8 cellular contexts compared by ENCODE assay signal in the genomic region with DNA sequence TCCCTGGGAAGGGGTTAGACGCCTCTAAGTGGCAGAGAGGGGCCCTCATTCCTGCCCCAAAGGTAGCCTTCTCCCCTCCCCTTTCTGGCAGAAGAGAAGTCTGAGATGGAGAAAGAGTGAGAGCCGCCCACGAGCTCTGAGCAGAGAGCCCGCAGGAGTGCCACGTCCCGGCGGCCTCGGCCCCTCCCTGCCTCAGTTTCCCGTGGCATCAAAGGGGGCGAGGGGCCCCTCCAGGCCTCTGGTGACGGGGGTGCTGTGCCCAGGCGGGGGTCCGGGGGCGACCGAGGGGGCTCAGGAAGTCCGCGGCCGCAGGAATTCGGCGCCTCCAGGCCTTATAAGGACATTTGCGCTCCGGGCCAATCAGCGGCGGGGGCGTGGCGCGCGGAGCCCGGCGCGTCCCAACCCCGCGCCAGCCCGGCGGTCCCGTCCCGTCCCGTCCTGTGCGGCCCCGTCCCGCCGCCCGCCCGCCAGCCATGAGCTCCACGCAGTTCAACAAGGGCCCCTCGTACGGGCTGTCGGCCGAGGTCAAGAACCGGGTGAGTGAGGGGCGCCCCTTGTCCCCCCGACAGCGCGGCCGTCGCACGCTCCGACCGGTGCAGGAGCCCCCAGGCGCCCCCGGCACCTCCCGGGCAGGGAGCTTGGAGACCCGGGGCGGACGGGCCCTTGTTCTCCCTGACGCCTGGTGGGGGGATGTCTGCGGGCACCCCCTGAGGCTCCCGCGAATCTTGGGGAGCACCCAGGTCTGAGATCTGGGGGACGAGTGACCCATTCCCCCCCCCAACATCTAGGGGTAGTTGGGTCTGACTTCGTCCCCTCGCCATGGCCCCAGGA. TPM values are rescaled to one million over a fixed set of nuclear protein-coding genes. Genes with fewer than 3 reads are reported as not detected.
DNase-seq lines count a peak whose midpoint lies in the region; ATAC-seq, FAIRE-seq and TF ChIP-seq lines count a peak whose summit lies in the region.

A gene (plus strand): TSS at position 420 of the 831 bp plus-strand sequence. CDS start 54 bp downstream, at position 474.

- WGBS in pancreas, 2 donors, result 0 to 1% methylated on average over 45 to 72 of the region's 72 CpGs

- no peaks in the 10 kb centered on the region for H3K27me3 ChIP-seq in pancreas

- peaks cover 6 to 20% of the 10 kb centered on the region in 2 donors for H3K36me3 Mint-ChIP-seq in activated naive CD4-positive, alpha-beta T cell treated with anti-CD3 and anti-CD28 coated beads, Interleukin-2, amount 50 U/mL, for 72 hours

- DNase-seq in NCI-H146 (lab: John Stamatoyannopoulos, UW) (peak; percentile 16), NCI-H146 treated with DMSO at 0.1 percent for 48 hours (lab: John Stamatoyannopoulos, UW; ENCODE audit: unreplicated experiment) (no peak), SK-MEL-5 (ENCODE audit: low read depth, low spot score) (peak; percentile 43), glomerular visceral epithelial cell (ENCODE audit: extremely low spot score) (peak; percentile 80), pancreas (peak; percentile 75 to 90 (median 81)), OCI-M2 (lab: John Stamatoyannopoulos, UW; ENCODE audit: unreplicated experiment) (no peak)
- DNase-seq in activated naive CD4-positive, alpha-beta T cell treated with anti-CD3 and anti-CD28 coated beads, Interleukin-2, amount 50 U/mL, for 72 hours (ENCODE audit: low spot score in 2 of 2), result peak; percentile 79 to 85

- TF ChIP-seq CTCF in pancreas (IDR thresholded peaks at IDR 0.05), result no peak

- no peak for FAIRE-seq in pancreas (lab: Jason Lieb, UNC)

- no peaks in the 10 kb centered on the region for H3K4me1 ChIP-seq in pancreas

- H3K36me3 ChIP-seq in pancreas, result no peaks in the 10 kb centered on the region

- peak within 1 kb of the TSS; percentile 52 to 85 (median 76) for H3K4me3 ChIP-seq in pancreas

- intact Hi-C loops in pancreas (cut with DNase I), result no loop called here

- peak; percentile 40 for ATAC-seq in HG03342 (IDR thresholded peaks at IDR 0.05; ENCODE audit: unreplicated experiment)
- peak; percentile 71 to 83 for ATAC-seq in activated naive CD4-positive, alpha-beta T cell treated with anti-CD3 and anti-CD28 coated beads, Interleukin-2, amount 50 U/mL, for 72 hours
- peak; percentile 71 to 81 (median 75) for ATAC-seq in pancreas

- in situ Hi-C loops in SK-MEL-5 (cut with HindIII; ENCODE audit: low pct_unique_long_range_greater_than_20kb, low sequenced_read_pairs), result no loop called here

- no peaks in the 10 kb centered on the region for H3K9me3 Mint-ChIP-seq in activated naive CD4-positive, alpha-beta T cell treated with anti-CD3 and anti-CD28 coated beads, Interleukin-2, amount 50 U/mL, for 72 hours

- H3K27ac ChIP-seq in pancreas, result peak within 1 kb of the TSS; percentile 68 to 94 (median 82)

- peak within 1 kb of the TSS; percentile 86 to 90 for H3K27ac Mint-ChIP-seq in activated naive CD4-positive, alpha-beta T cell treated with anti-CD3 and anti-CD28 coated beads, Interleukin-2, amount 50 U/mL, for 72 hours

- H3K9me3 ChIP-seq in pancreas, result no peaks in the 10 kb centered on the region

RNA-seq across cellular contexts. Expression of the gene that starts here (rescaled TPM):
- 11.7 and 12.1 TPM in 2 replicates for total RNA-seq in SK-MEL-5 (2014; rRNA removed; shearing (Covaris generic))
- polyA plus RNA-seq in SK-MEL-5 (2015; cell fraction: cytosol; rRNA removed), result 22.2 and 23.9 TPM in 2 replicates
- polyA plus RNA-seq in SK-MEL-5 (2015; cell fraction: nucleus; rRNA removed), result 5.0 and 5.9 TPM in 2 replicates
- 100 to 1,000 TPM; 187 to 254 TPM for total RNA-seq in activated naive CD4-positive, alpha-beta T cell treated with anti-CD3 and anti-CD28 coated beads, Interleukin-2, amount 50 U/mL, for 72 hours
- total RNA-seq in pancreas, result 10 to 100 TPM; 46.4 to 73.8 (median 56.2) TPM
- polyA plus RNA-seq in pancreas, result 10 to 100 TPM; 20.4 to 40.9 TPM

Comparison
In these comparisons a context has a peak if more than half of its experiments do, and no peak if none do; other contexts are left out.
1. DNase-seq: peak in NCI-H146 (single experiment), SK-MEL-5 (single experiment), activated naive CD4-positive, alpha-beta T cell treated with anti-CD3 and anti-CD28 coated beads, Interleukin-2, amount 50 U/mL, for 72 hours (2 of 2), glomerular visceral epithelial cell (single experiment) and pancreas (6 of 6); none in NCI-H146 treated with DMSO at 0.1 percent for 48 hours (single experiment) and OCI-M2 (single experiment).
2. Peak in every context shown above with its lines, with median percentiles within 50 percentile points of each other: ATAC-seq.